ENCODE assay signal across 21 cellular contexts in the genomic region with DNA sequence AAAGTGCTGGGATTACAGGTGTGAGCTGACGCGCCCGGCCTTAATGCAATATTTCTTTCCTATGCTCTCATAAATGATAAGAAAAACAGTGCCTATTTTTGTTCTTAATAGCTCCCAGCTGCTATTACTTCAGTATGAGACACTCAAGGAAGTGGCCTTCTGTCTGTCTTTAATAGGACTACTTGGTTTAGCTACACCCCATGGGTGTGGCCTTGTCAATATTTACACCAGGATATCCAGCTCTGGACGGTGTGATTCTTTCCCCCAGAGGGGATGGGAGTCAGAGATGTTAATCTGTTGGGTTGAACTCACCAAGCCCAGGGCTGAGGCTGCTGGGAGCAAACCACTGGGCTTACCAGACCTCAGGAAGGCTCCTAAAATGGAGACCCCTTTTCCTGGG.
A peak's percentile ranks its signal among the peaks of the same experiment; 100 is the strongest.
DNase-seq lines count a peak whose midpoint lies in the region; ATAC-seq and TF ChIP-seq lines count a peak whose summit lies in the region.
"Had no signal": no experiment of that assay in that cellular context is flagged by ENCODE, and none has a peak within 500 bp of the region (broad histone marks: within the 10 kb centered on the region; RNA-seq: fewer than 3 reads in every experiment).

No MANE protein-coding gene starts in this region.

- peaks cover 1% of the 10 kb centered on the region for H3K9me3 Mint-ChIP-seq in Calu3 (ENCODE audit: low read depth, unreplicated experiment)
- H3K9me3 Mint-ChIP-seq: activated naive CD8-positive, alpha-beta T cell treated with anti-CD3 and anti-CD28 coated beads for 36 hours; activated T-helper 1 cell treated with anti-CD3 and anti-CD28 coated beads, Interleukin-12 subunit alpha, Interleukin-12 subunit beta, Interleukin-2, Interleukin-4 antibody, amounts not matched to agents 30 ng/mL and 10 ng/mL and 1 ng/mL, durations not matched to agents 14 hours and 24 hours and 36 hours; stimulated activated naive CD8-positive, alpha-beta T cell treated with anti-CD3 and anti-CD28 coated beads, Interleukin-15, amount 100 ng/mL, for 72 hours had no signal

- TF ChIP-seq EP300 in sigmoid colon (IDR thresholded peaks at IDR 0.05) = no peak

- H3K27ac ChIP-seq in epithelial cell of prostate (peak overlapping the region; percentile 64), prostate gland (no peak overlapping the region), Karpas-422 (ENCODE audit: low read length) (no peak overlapping the region), sigmoid colon (no peak overlapping the region)
- H3K27ac ChIP-seq: gastroesophageal sphincter had no signal

- H3K36me3 ChIP-seq in prostate gland (no peaks in the 10 kb centered on the region), Karpas-422 (ENCODE audit: insufficient read depth, low read length) (no peaks in the 10 kb centered on the region), sigmoid colon (no peaks in the 10 kb centered on the region)
- H3K36me3 ChIP-seq: gastroesophageal sphincter had no signal

- H3K36me3 Mint-ChIP-seq in Calu3 (ENCODE audit: insufficient read depth, unreplicated experiment) = no peaks in the 10 kb centered on the region
- H3K36me3 Mint-ChIP-seq: activated naive CD8-positive, alpha-beta T cell treated with anti-CD3 and anti-CD28 coated beads for 36 hours had no signal

- no peak overlapping the region for H3K9ac ChIP-seq in Karpas-422 (ENCODE audit: low read length)
- H3K9ac ChIP-seq: SK-N-SH had no signal

- intact Hi-C loops in Calu3 (cut with micrococcal nuclease; ENCODE audit: unreplicated experiment) = no loop called here
- intact Hi-C loops in prostate gland (cut with DNase I) = no loop called here
- intact Hi-C loops in sigmoid colon (cut with DNase I) = no loop called here

- no peak for TF ChIP-seq POLR2A in prostate gland (IDR thresholded peaks at IDR 0.05)
- TF ChIP-seq POLR2A in sigmoid colon (IDR thresholded peaks at IDR 0.05) = no peak

- H3K27me3 ChIP-seq in prostate gland (replicated peaks; ENCODE audit: insufficient read depth) (no peaks in the 10 kb centered on the region), Karpas-422 (ENCODE audit: low read length) (no peaks in the 10 kb centered on the region; the same call in 1 of the 2 replicates), sigmoid colon (no peaks in the 10 kb centered on the region)
- H3K27me3 ChIP-seq: gastroesophageal sphincter had no signal

- H3K4me2 ChIP-seq in Karpas-422 (ENCODE audit: low read depth, low read length, poor library complexity, severe bottlenecking) = no peak overlapping the region
- H3K4me2 ChIP-seq: SK-N-SH had no signal

- no peak overlapping the region for H2AFZ ChIP-seq in Karpas-422 (ENCODE audit: low read length)

- no peaks in the 10 kb centered on the region for H4K20me1 ChIP-seq in Karpas-422 (ENCODE audit: insufficient read depth, low read depth, low read length)

- no peak for ATAC-seq in GM21529 (IDR thresholded peaks at IDR 0.05; ENCODE audit: unreplicated experiment)
- no peak for ATAC-seq in HG03196 (IDR thresholded peaks at IDR 0.05; ENCODE audit: unreplicated experiment)
- ATAC-seq: gastroesophageal sphincter; HCT116; Panc1; stimulated activated naive CD8-positive, alpha-beta T cell treated with anti-CD3 and anti-CD28 coated beads, Interleukin-15, amount 100 ng/mL, for 72 hours had no signal

- no peak overlapping the region for H3K4me3 Mint-ChIP-seq in Calu3 (ENCODE audit: low read depth, unreplicated experiment)
- H3K4me3 Mint-ChIP-seq: activated naive CD8-positive, alpha-beta T cell treated with anti-CD3 and anti-CD28 coated beads for 36 hours; activated T-helper 1 cell treated with anti-CD3 and anti-CD28 coated beads, Interleukin-12 subunit alpha, Interleukin-12 subunit beta, Interleukin-2, Interleukin-4 antibody, amounts not matched to agents 30 ng/mL and 10 ng/mL and 1 ng/mL, durations not matched to agents 14 hours and 24 hours and 36 hours; stimulated activated naive CD8-positive, alpha-beta T cell treated with anti-CD3 and anti-CD28 coated beads, Interleukin-15, amount 100 ng/mL, for 72 hours had no signal

- 61% methylated on average over 4 of the region's 4 CpGs for WGBS in prostate gland
- WGBS in sigmoid colon, 2 donors = 13 to 65% methylated on average over 4 of the region's 4 CpGs

- H3K4me1 ChIP-seq in prostate gland (replicated peaks) = no peaks in the 10 kb centered on the region
- no peaks in the 10 kb centered on the region for H3K4me1 ChIP-seq in Karpas-422 (ENCODE audit: low read length)
- H3K4me1 ChIP-seq in sigmoid colon = no peaks in the 10 kb centered on the region
- H3K4me1 ChIP-seq: gastroesophageal sphincter had no signal

- H3K9me2 ChIP-seq in Karpas-422 (replicated peaks; ENCODE audit: insufficient read depth, low read length) = no peaks in the 10 kb centered on the region
- H3K9me2 ChIP-seq: SK-N-SH had no signal

- H3K4me1 Mint-ChIP-seq in Calu3 (ENCODE audit: low read depth, unreplicated experiment) = peaks cover 34% of the 10 kb centered on the region

- CTCF ChIA-PET in Calu3 (lab: Charles Lee) = interaction anchor here (0.6 to 1.8 kb wide), 6 partner anchors 14 to 849 kb away, joined by 3 to 11 read pairs (median 4); a partner anchor contains a TSS

- no TSS peak for BruUV-seq in Calu3 (replicated peaks; lab: Mats Ljungman, UMichigan)

- no peak for TF ChIP-seq CTCF in Calu3 (IDR thresholded peaks at IDR 0.05; ENCODE audit: unreplicated experiment)
- no peak for TF ChIP-seq CTCF in prostate gland (IDR thresholded peaks at IDR 0.05)
- TF ChIP-seq CTCF in sigmoid colon (IDR thresholded peaks at IDR 0.05) = no peak

- H3K4me3 ChIP-seq in prostate gland = no peak overlapping the region
- no peak overlapping the region for H3K4me3 ChIP-seq in Karpas-422 (ENCODE audit: low read length)
- no peak overlapping the region for H3K4me3 ChIP-seq in sigmoid colon
- H3K4me3 ChIP-seq: gastroesophageal sphincter had no signal

- H3K27ac Mint-ChIP-seq in Calu3 (ENCODE audit: unreplicated experiment) = no peak overlapping the region
- H3K27ac Mint-ChIP-seq: activated naive CD8-positive, alpha-beta T cell treated with anti-CD3 and anti-CD28 coated beads for 36 hours; activated T-helper 1 cell treated with anti-CD3 and anti-CD28 coated beads, Interleukin-12 subunit alpha, Interleukin-12 subunit beta, Interleukin-2, Interleukin-4 antibody, amounts not matched to agents 30 ng/mL and 10 ng/mL and 1 ng/mL, durations not matched to agents 14 hours and 24 hours and 36 hours had no signal

- H3K9me3 ChIP-seq in prostate gland = no peaks in the 10 kb centered on the region
- H3K9me3 ChIP-seq in Karpas-422 (ENCODE audit: low read length) = no peaks in the 10 kb centered on the region
- no peaks in the 10 kb centered on the region for H3K9me3 ChIP-seq in sigmoid colon
- H3K9me3 ChIP-seq: SK-N-SH had no signal

- DNase-seq in Calu3 (peak; percentile 70), LHCN-M2 (ENCODE audit: low read depth) (peak; percentile 22), epithelial cell of prostate (ENCODE audit: low read depth, low spot score) (peak; percentile 94), prostate gland (ENCODE audit: low spot score) (peak; percentile 49), Karpas-422 (no peak), sigmoid colon (no peak)
- DNase-seq: activated CD4-positive, CD25-positive, alpha-beta regulatory T cell treated with anti-CD3 and anti-CD28 coated beads, Interleukin-2, amount 50 U/mL, for 72 hours; activated naive CD8-positive, alpha-beta T cell treated with anti-CD3 and anti-CD28 coated beads for 36 hours; MM.1S; NCI-H187 treated with DMSO at 0.1 percent for 48 hours; NCI-H510A treated with DMSO at 0.1 percent for 48 hours; nucleus accumbens; SK-N-SH; stimulated activated CD4-positive, alpha-beta T cell treated with anti-CD3 and anti-CD28 coated beads, Interleukin-2, amount 100 ng/mL, for 24 hours; stimulated activated naive CD8-positive, alpha-beta T cell treated with anti-CD3 and anti-CD28 coated beads, Interleukin-15, amount 100 ng/mL, for 72 hours had no signal

- no peaks in the 10 kb centered on the region for H3K79me2 ChIP-seq in Karpas-422 (ENCODE audit: low read length)

- H3K27me3 Mint-ChIP-seq in Calu3 (ENCODE audit: unreplicated experiment) = no peaks in the 10 kb centered on the region
- H3K27me3 Mint-ChIP-seq: activated naive CD8-positive, alpha-beta T cell treated with anti-CD3 and anti-CD28 coated beads for 36 hours; stimulated activated naive CD8-positive, alpha-beta T cell treated with anti-CD3 and anti-CD28 coated beads, Interleukin-15, amount 100 ng/mL, for 72 hours had no signal

Comparison
In these comparisons a context has a peak if more than half of its experiments do, and no peak if none do; other contexts are left out.
1. DNase-seq: peak in Calu3 (single experiment), LHCN-M2 (single experiment), epithelial cell of prostate (single experiment) and prostate gland (single experiment); none in Karpas-422 (single experiment) and sigmoid colon (single experiment).